ENCODE assay signal across 1 cellular context in genomic region chr16:21517263-21517662, GRCh38.
TF ChIP-seq lines count a peak whose summit lies in the region.
"Not testable (repeated sequence)": the region's sequence is repeated elsewhere in the genome, so short reads cannot be mapped to it uniquely, and the experiment has no call there.

No MANE protein-coding gene starts in this region.

TF ChIP-seq in K562, 482 proteins besides CTCF, POLR2A, EP300 and RAD21 (continued from another document):
- TF ChIP-seq ZBTB40 (IDR thresholded peaks at IDR 0.05) (peak; percentile 12; the same call in 1 of the 2 replicates), HBP1 (CRISPR knock-in tag; IDR thresholded peaks at IDR 0.05) (0 out of 2 replicates have a peak, but pooled peaks have one; percentile 38), NKRF (IDR thresholded peaks at IDR 0.05; ENCODE audit: borderline replicate concordance) (0 out of 2 replicates have a peak, but pooled peaks have one; percentile 13), CXXC5 (CRISPR knock-in tag; IDR thresholded peaks at IDR 0.05) (0 out of 2 replicates have a peak, but pooled peaks have one; percentile 7)
- not testable (repeated sequence) for TF ChIP-seq ZBTB40 (CRISPR knock-in tag; IDR thresholded peaks at IDR 0.05)
TF ChIP-seq in K562: peak in this region for 10; not testable (repeated sequence) for 472.
